22 cellular contexts compared by ENCODE assay signal in genomic region chr12:54046809-54047159, GRCh38. TPM values are rescaled to one million over a fixed set of nuclear protein-coding genes. Genes with fewer than 3 reads are reported as not detected.
DNase-seq lines count a peak whose midpoint lies in the region; ATAC-seq, FAIRE-seq and TF ChIP-seq lines count a peak whose summit lies in the region.
"Had no signal": no experiment of that assay in that cellular context is flagged by ENCODE, and none has a peak within 500 bp of the region (broad histone marks: within the 10 kb centered on the region; RNA-seq: fewer than 3 reads in every experiment).

No MANE protein-coding gene starts in this region.

- H3K23me2 ChIP-seq in H1 (ENCODE audit: low read depth, low read length) = no peaks in the 10 kb centered on the region; the same call in 1 of the 2 replicates

- no peak overlapping the region for H3K14ac ChIP-seq in H1 (ENCODE audit: insufficient read length)

- peak overlapping the region in 2 of 3 donors; percentile 35 to 47 for H3K4me3 ChIP-seq in breast epithelium
- H3K4me3 ChIP-seq in mammary epithelial cell (replicated peaks in 1 of 3; ENCODE audit: insufficient read depth in 1 of 3, low read depth in 2 of 3, low read length in 3 of 3) = no peak overlapping the region
- H3K4me3 ChIP-seq in H1 (ENCODE audit: extremely low read depth in 1 of 4, insufficient read depth in 2 of 4, low read depth in 3 of 4, low read length in 4 of 4) = no peak overlapping the region
- H3K4me3 ChIP-seq in naive thymus-derived CD4-positive, alpha-beta T cell (ENCODE audit: low read length) = no peak overlapping the region
- peak overlapping the region in 3 of 4 donors; percentile 21 to 42 (median 22) for H3K4me3 ChIP-seq in stomach

- ATAC-seq in naive thymus-derived CD4-positive, alpha-beta T cell = no peak
- ATAC-seq: HCT116, left ventricle myocardium superior had no signal

- H3K4ac ChIP-seq in H1 (replicated peaks; ENCODE audit: insufficient read length, low read depth, low read length) = no peak overlapping the region

- H3K27ac ChIP-seq in breast epithelium = peak overlapping the region in 1 of 2 donors; percentile 40
- H3K27ac ChIP-seq in mammary epithelial cell (ENCODE audit: insufficient read depth, low read depth, low read length) = no peak overlapping the region
- H3K27ac ChIP-seq in H1 (ENCODE audit: low read depth, low read length) = no peak overlapping the region
- H3K27ac ChIP-seq in naive thymus-derived CD4-positive, alpha-beta T cell (ENCODE audit: low read depth, low read length) = no peak overlapping the region
- H3K27ac ChIP-seq in stomach = no peak overlapping the region
- H3K27ac ChIP-seq: psoas muscle had no signal

- no peak for TF ChIP-seq CTCF in breast epithelium (IDR thresholded peaks at IDR 0.05)
- TF ChIP-seq CTCF in mammary epithelial cell (conservative IDR thresholded peaks at IDR 0.05 in 1 of 2, IDR thresholded peaks at IDR 0.05 in 1 of 2; ENCODE audit: extremely low read depth in 1 of 2, insufficient read depth in 1 of 2, low read depth in 1 of 2, low read length in 2 of 2) = no peak
- TF ChIP-seq CTCF in H1 (IDR thresholded peaks at IDR 0.05; ENCODE audit: control extremely low read depth in 1 of 3, insufficient read depth in 1 of 3, low read depth in 1 of 3, low read length in 3 of 3) = no peak
- TF ChIP-seq CTCF in stomach (IDR thresholded peaks at IDR 0.05) = no peak

- H3K4me3 Mint-ChIP-seq in naive thymus-derived CD4-positive, alpha-beta T cell = peak overlapping the region; percentile 17 to 77 (median 60)
- H3K4me3 Mint-ChIP-seq: activated CD4-positive, alpha-beta T cell treated with anti-CD3 and anti-CD28 coated beads, Interleukin-2, amount 10 ng/mL, durations not matched to agents 7 days and 5 days had no signal

- POLR2A ChIA-PET in H1 (lab: Charles Lee; ENCODE audit: partially characterized antibody) = no interaction called here
- POLR2A ChIA-PET in naive thymus-derived CD4-positive, alpha-beta T cell (lab: Charles Lee) = no interaction called here

- in situ Hi-C loops in mammary epithelial cell (cut with MboI; ENCODE audit: low sequenced_read_pairs in 2 of 2) = no loop called here

- H3K9me3 ChIP-seq in breast epithelium (no peaks in the 10 kb centered on the region), mammary epithelial cell (replicated peaks; ENCODE audit: insufficient read depth, low read length) (no peaks in the 10 kb centered on the region), H1 (ENCODE audit: insufficient read depth in 2 of 2, low read depth in 1 of 2, low read length in 1 of 2) (no peaks in the 10 kb centered on the region), stomach (no peaks in the 10 kb centered on the region)
- H3K9me3 ChIP-seq in naive thymus-derived CD4-positive, alpha-beta T cell (ENCODE audit: control insufficient read depth in 2 of 3, low read length in 3 of 3) = peaks cover 0 to 3% (median 0%) of the 10 kb centered on the region in 3 experiments
- H3K9me3 ChIP-seq: psoas muscle had no signal

- H4K8ac ChIP-seq in H1 (ENCODE audit: extremely low read depth, insufficient read depth, low read length) = peak overlapping the region; percentile 40; the same call in 1 of the 2 replicates

- H3K79me1 ChIP-seq in H1 (ENCODE audit: low read depth, low read length) = no peaks in the 10 kb centered on the region

- intact Hi-C loops in breast epithelium (cut with DNase I; ENCODE audit: low total_unique reads) = no loop called here
- intact Hi-C loops in mammary epithelial cell (cut with micrococcal nuclease) = no loop called here
- intact Hi-C loops in naive thymus-derived CD4-positive, alpha-beta T cell (cut with micrococcal nuclease) = no loop called here
- intact Hi-C loops in stomach (cut with DNase I; ENCODE audit: low total_unique reads) = no loop called here

- peaks cover 0 to 6% (median 0%) of the 10 kb centered on the region in 5 donors for H3K36me3 Mint-ChIP-seq in naive thymus-derived CD4-positive, alpha-beta T cell
- H3K36me3 Mint-ChIP-seq: CD4-positive, CD25-positive, alpha-beta regulatory T cell had no signal

- H3K9ac ChIP-seq in mammary epithelial cell (ENCODE audit: insufficient read depth, low read length) (no peak overlapping the region), H1 (replicated peaks in 1 of 4; ENCODE audit: extremely low read depth in 1 of 4, low read depth in 3 of 4, low read length in 3 of 4) (no peak overlapping the region)

- H2BK120ac ChIP-seq in H1 (replicated peaks; ENCODE audit: low read depth, low read length) = no peak overlapping the region

- 89% methylated on average over 14 of the region's 27 CpGs for WGBS in mammary epithelial cell (ENCODE audit: low coverage, missing lambda C conversion rate)
- WGBS in H1 (ENCODE audit: extremely low coverage in 1 of 2, insufficient coverage in 1 of 2, insufficient read length in 1 of 2, insufficient replicate concordance in 2 of 2, low coverage in 1 of 2, low lambda C conversion rate in 2 of 2, missing lambda C conversion rate in 1 of 2), 2 experiments = 11% methylated on average over 17 of the region's 27 CpGs; no CpG with 5 or more reads in 1 of the 2 experiments
- WGBS in stomach, 5 donors = 23 to 46% (median 37%) methylated on average over 18 to 27 of the region's 27 CpGs

- H4K20me1 ChIP-seq in mammary epithelial cell (ENCODE audit: insufficient read depth, low read length) (no peaks in the 10 kb centered on the region), H1 (replicated peaks in 1 of 2; ENCODE audit: control insufficient read depth in 1 of 2, insufficient read depth in 2 of 2, low read length in 2 of 2) (peaks cover 16 to 18% of the 10 kb centered on the region in 2 experiments)

- DNase-seq in breast epithelium (ENCODE audit: low spot score in 2 of 2) (no peak), mammary epithelial cell (no peak), H1 (ENCODE audit: low read depth in 1 of 2, low spot score in 2 of 2) (no peak), stomach (no peak), SKM-1 treated with dmso at 0.1 percent for 144 hours (lab: John Stamatoyannopoulos, UW; ENCODE audit: unreplicated experiment) (no peak), SIG-M5 treated with dmso at 0.1 percent for 504 hours (lab: John Stamatoyannopoulos, UW; ENCODE audit: unreplicated experiment) (no peak), SK-N-DZ (ENCODE audit: low spot score) (no peak)
- DNase-seq in naive thymus-derived CD4-positive, alpha-beta T cell = no peak
- DNase-seq: ACHN; activated CD4-positive, alpha-beta T cell treated with anti-CD3 and anti-CD28 coated beads, Interleukin-2, amount 10 ng/mL, durations not matched to agents 7 days and 5 days; amniotic stem cell; CD4-positive, CD25-positive, alpha-beta regulatory T cell; foreskin fibroblast; Kasumi-1; left ventricle myocardium superior; NCI-H1105 treated with DMSO at 0.1 percent for 48 hours; NCI-H82; psoas muscle; stimulated activated CD4-positive, alpha-beta T cell treated with anti-CD3 and anti-CD28 coated beads, Interleukin-15, amount 100 ng/mL, for 24 hours had no signal

- H3K4me1 Mint-ChIP-seq in naive thymus-derived CD4-positive, alpha-beta T cell = peaks cover 18 to 50% (median 39%) of the 10 kb centered on the region in 7 donors

- FAIRE-seq in H1 (lab: Jason Lieb, UNC) = no peak
- FAIRE-seq: GM18507 had no signal

- H3K9me3 Mint-ChIP-seq in naive thymus-derived CD4-positive, alpha-beta T cell = peaks cover 0 to 10% (median 1%) of the 10 kb centered on the region in 11 donors
- H3K9me3 Mint-ChIP-seq: activated CD4-positive, alpha-beta T cell treated with anti-CD3 and anti-CD28 coated beads, Interleukin-2, amount 10 ng/mL, durations not matched to agents 7 days and 5 days had no signal

- H3K27ac Mint-ChIP-seq in naive thymus-derived CD4-positive, alpha-beta T cell = peak overlapping the region in 2 of 9 donors; percentile 38 to 59
- H3K27ac Mint-ChIP-seq: activated CD4-positive, alpha-beta T cell treated with anti-CD3 and anti-CD28 coated beads, Interleukin-2, amount 10 ng/mL, durations not matched to agents 7 days and 5 days; CD4-positive, CD25-positive, alpha-beta regulatory T cell had no signal

- H3K79me2 ChIP-seq in mammary epithelial cell (ENCODE audit: insufficient read depth, low read length) = no peaks in the 10 kb centered on the region
- no peaks in the 10 kb centered on the region for H3K79me2 ChIP-seq in H1 (ENCODE audit: control insufficient read depth in 1 of 2, insufficient read depth in 2 of 2, low read length in 2 of 2)

- no peak overlapping the region for H3K4me2 ChIP-seq in mammary epithelial cell (ENCODE audit: insufficient read depth, low read depth, low read length)
- no peak overlapping the region for H3K4me2 ChIP-seq in H1 (ENCODE audit: insufficient read depth in 1 of 2, low read depth in 2 of 2, low read length in 2 of 2)

- H2BK15ac ChIP-seq in H1 (ENCODE audit: low read length) = peak overlapping the region; percentile 31; the same call in 1 of the 2 replicates

- no peak overlapping the region for H4K5ac ChIP-seq in H1 (ENCODE audit: insufficient read length, low read depth, low read length)

- no peak overlapping the region for H2BK20ac ChIP-seq in H1 (ENCODE audit: low read length)

- no peak overlapping the region for H3K18ac ChIP-seq in H1 (ENCODE audit: extremely low read depth, low read length)

- H3K56ac ChIP-seq in H1 (replicated peaks; ENCODE audit: insufficient read length, low read depth, low read length) = no peak overlapping the region

- TF ChIP-seq EP300 in H1 (IDR thresholded peaks at IDR 0.05; ENCODE audit: borderline replicate concordance in 1 of 2, low read depth in 2 of 2, low read length in 2 of 2) = no peak
- TF ChIP-seq EP300 in stomach (IDR thresholded peaks at IDR 0.05) = no peak

- TF ChIP-seq POLR2A in breast epithelium (IDR thresholded peaks at IDR 0.05) (no peak), H1 (IDR thresholded peaks at IDR 0.05; ENCODE audit: control extremely low read depth in 1 of 2, low read depth in 2 of 2, low read length in 2 of 2) (no peak), stomach (IDR thresholded peaks at IDR 0.05) (no peak)

- BruUV-seq in mammary epithelial cell (replicated peaks; lab: Mats Ljungman, UMichigan) = no TSS peak

- no peak overlapping the region for H2AK5ac ChIP-seq in H1 (ENCODE audit: low read depth, low read length)

- H4K91ac ChIP-seq in H1 (replicated peaks; ENCODE audit: insufficient read length, low read length) = no peak overlapping the region

- peak overlapping the region; percentile 56; the same call in 1 of the 2 replicates for H2BK12ac ChIP-seq in H1 (ENCODE audit: low read depth, low read length)

- no peak overlapping the region for H2BK5ac ChIP-seq in H1 (ENCODE audit: low read depth, low read length)

- H3K27me3 ChIP-seq in breast epithelium (no peaks in the 10 kb centered on the region), mammary epithelial cell (ENCODE audit: insufficient read depth, low read length) (no peaks in the 10 kb centered on the region), H1 (replicated peaks in 1 of 4; ENCODE audit: control insufficient read depth in 3 of 4, extremely low read depth in 1 of 4, insufficient read depth in 3 of 4, low read length in 3 of 4) (peaks cover 96 to 100% (median 99%) of the 10 kb centered on the region in 4 experiments), stomach (peaks cover 0 to 92% (median 29%) of the 10 kb centered on the region in 3 donors)
- H3K27me3 ChIP-seq in naive thymus-derived CD4-positive, alpha-beta T cell (ENCODE audit: control insufficient read depth in 2 of 2, insufficient read depth in 2 of 2, low read length in 2 of 2) = peaks cover 16 to 52% of the 10 kb centered on the region in 2 donors

- H3K4me1 ChIP-seq in breast epithelium (no peaks in the 10 kb centered on the region), mammary epithelial cell (ENCODE audit: insufficient read depth, low read length) (peaks cover 9% of the 10 kb centered on the region), H1 (replicated peaks in 1 of 4; ENCODE audit: control insufficient read depth in 3 of 4, insufficient read depth in 4 of 4, low read length in 3 of 4) (peaks cover 0 to 4% (median 3%) of the 10 kb centered on the region in 4 experiments; a peak in 5 of 7 replicates), stomach (peaks cover 0 to 25% (median 8%) of the 10 kb centered on the region in 4 donors)
- peaks cover 0 to 12% of the 10 kb centered on the region in 2 donors for H3K4me1 ChIP-seq in naive thymus-derived CD4-positive, alpha-beta T cell (ENCODE audit: control insufficient read depth in 2 of 2, insufficient read depth in 2 of 2, low read length in 2 of 2)
- H3K4me1 ChIP-seq: psoas muscle had no signal

- H2AFZ ChIP-seq in mammary epithelial cell (ENCODE audit: low read depth, low read length) = no peak overlapping the region
- no peak overlapping the region for H2AFZ ChIP-seq in H1 (ENCODE audit: low read length)

- dilution Hi-C loops in mammary epithelial cell (cut with HindIII; ENCODE audit: low sequenced_read_pairs) = no loop called here

- TF ChIP-seq RAD21 in H1 (IDR thresholded peaks at IDR 0.05 in 1 of 2, conservative IDR thresholded peaks at IDR 0.05 in 1 of 2; ENCODE audit: low read depth in 2 of 2, low read length in 2 of 2) = no peak

- no peaks in the 10 kb centered on the region for H3K36me3 ChIP-seq in breast epithelium
- H3K36me3 ChIP-seq in mammary epithelial cell (ENCODE audit: insufficient read depth, low read length) = no peaks in the 10 kb centered on the region
- peaks cover 0 to 9% (median 0%) of the 10 kb centered on the region in 4 experiments; a peak in 1 of 8 replicates for H3K36me3 ChIP-seq in H1 (ENCODE audit: control insufficient read depth in 2 of 4, insufficient read depth in 4 of 4, low read length in 3 of 4)
- H3K36me3 ChIP-seq in naive thymus-derived CD4-positive, alpha-beta T cell (ENCODE audit: control insufficient read depth in 2 of 3, insufficient read depth in 3 of 3, low read length in 3 of 3) = no peaks in the 10 kb centered on the region
- no peaks in the 10 kb centered on the region for H3K36me3 ChIP-seq in stomach

- CTCF ChIA-PET in mammary epithelial cell (lab: Charles Lee; ENCODE audit: low non-redundant PET) = no interaction called here
- CTCF ChIA-PET in H1 (lab: Charles Lee; ENCODE audit: partially characterized antibody) = no interaction called here
- CTCF ChIA-PET in naive thymus-derived CD4-positive, alpha-beta T cell (lab: Charles Lee) = no interaction called here

- H3K23ac ChIP-seq in H1 (ENCODE audit: insufficient read length) = no peak overlapping the region

- H3K27me3 Mint-ChIP-seq in naive thymus-derived CD4-positive, alpha-beta T cell = peaks cover 96 to 100% (median 96%) of the 10 kb centered on the region in 5 donors

RNA-seq across cellular contexts. Expression of gene HOXC4, which starts 6.9 kb away (rescaled TPM):
- total RNA-seq in breast epithelium = 1 to 10 TPM; 1.8 to 2.3 (median 1.9) TPM
- 10 to 100 TPM in 1 of 2 donors, under 1 TPM in 1; 0.83 to 11.9 TPM for total RNA-seq in mammary epithelial cell
- polyA plus RNA-seq in mammary epithelial cell = 2.4 TPM
- polyA minus RNA-seq in mammary epithelial cell = 4.0 TPM
- not detected in 2 replicates for total RNA-seq in H1 (2021; fragmentation: NEBNext Ultra II Directional; extraction: Animal tissue kit (Norgen Biotek cat#: 25700))
- polyA plus RNA-seq in H1 (2011; rRNA removed) = not detected in 2 replicates
- polyA plus RNA-seq in H1 (2011; cell fraction: cytosol; rRNA removed) = not detected
- not detected for polyA plus RNA-seq in H1 (2011; cell fraction: nucleus; rRNA removed)
- polyA plus RNA-seq in H1 (2012, experiment 1 of 2) = not detected in 4 replicates
- not detected for polyA plus RNA-seq in H1 (2012, experiment 2 of 2)
- 0.02 TPM for polyA plus RNA-seq in H1 (2013, experiment 1 of 2)
- 0.02 TPM for polyA plus RNA-seq in H1 (2013, experiment 2 of 2)
- polyA minus RNA-seq in H1 (2011; rRNA and poly(A)+ RNA removed) = not detected in 2 replicates
- polyA minus RNA-seq in H1 (2011; cell fraction: cytosol; rRNA and poly(A)+ RNA removed) = not detected
- not detected for polyA minus RNA-seq in H1 (2011; cell fraction: nucleus; rRNA and poly(A)+ RNA removed)
- under 1 TPM in 2 of 5 experiments, not detected in 3; 0.24 to 0.98 TPM for total RNA-seq in naive thymus-derived CD4-positive, alpha-beta T cell
- not detected for polyA plus RNA-seq in naive thymus-derived CD4-positive, alpha-beta T cell
- 1 to 10 TPM in 2 of 5 donors, not detected in 3; 2.6 to 3.5 TPM for total RNA-seq in stomach
- 1 to 10 TPM in 2 of 3 donors, under 1 TPM in 1; 0.92 to 3.7 (median 2.6) TPM for polyA plus RNA-seq in stomach
- polyA plus RNA-seq in SK-N-DZ (2014; cell fraction: cytosol; rRNA removed) = 4.8 and 5.1 TPM in 2 replicates
- polyA plus RNA-seq in SK-N-DZ (2014; cell fraction: nucleus; rRNA removed) = 3.3 and 7.9 TPM in 2 replicates
- total RNA-seq: activated CD4-positive, alpha-beta T cell treated with anti-CD3 and anti-CD28 coated beads, Interleukin-2, amount 10 ng/mL, durations not matched to agents 7 days and 5 days; chondrocyte; left ventricle myocardium superior had no signal

RNA-seq across cellular contexts. Expression of gene HOXC5, which starts 13.9 kb away (rescaled TPM):
- total RNA-seq in breast epithelium = under 1 TPM; 0.73 to 0.98 (median 0.96) TPM
- 1 to 10 TPM in 1 of 2 donors, under 1 TPM in 1; 0.67 to 1.4 TPM for total RNA-seq in mammary epithelial cell
- 0.80 TPM for polyA plus RNA-seq in mammary epithelial cell
- polyA minus RNA-seq in mammary epithelial cell = not detected
- not detected in 2 replicates for total RNA-seq in H1 (2021; fragmentation: NEBNext Ultra II Directional; extraction: Animal tissue kit (Norgen Biotek cat#: 25700))
- polyA plus RNA-seq in H1 (2011; rRNA removed) = not detected in 2 replicates
- not detected for polyA plus RNA-seq in H1 (2011; cell fraction: cytosol; rRNA removed)
- not detected for polyA plus RNA-seq in H1 (2011; cell fraction: nucleus; rRNA removed)
- not detected in 4 replicates for polyA plus RNA-seq in H1 (2012, experiment 1 of 2)
- not detected for polyA plus RNA-seq in H1 (2012, experiment 2 of 2)
- polyA plus RNA-seq in H1 (2013, experiment 1 of 2) = not detected
- not detected for polyA plus RNA-seq in H1 (2013, experiment 2 of 2)
- polyA minus RNA-seq in H1 (2011; rRNA and poly(A)+ RNA removed) = not detected in 2 replicates
- not detected for polyA minus RNA-seq in H1 (2011; cell fraction: cytosol; rRNA and poly(A)+ RNA removed)
- polyA minus RNA-seq in H1 (2011; cell fraction: nucleus; rRNA and poly(A)+ RNA removed) = not detected
- total RNA-seq in naive thymus-derived CD4-positive, alpha-beta T cell = not detected
- not detected for polyA plus RNA-seq in naive thymus-derived CD4-positive, alpha-beta T cell
- not detected for total RNA-seq in stomach
- polyA plus RNA-seq in stomach = 1 to 10 TPM in 1 of 3 donors, under 1 TPM in 1, not detected in 1; 0.25 to 1.3 TPM
- polyA plus RNA-seq in SK-N-DZ (2014; cell fraction: cytosol; rRNA removed) = 1.6 TPM in 1 of 2 replicates, not detected in the other
- 0.09 TPM in 1 of 2 replicates, not detected in the other for polyA plus RNA-seq in SK-N-DZ (2014; cell fraction: nucleus; rRNA removed)
- total RNA-seq: activated CD4-positive, alpha-beta T cell treated with anti-CD3 and anti-CD28 coated beads, Interleukin-2, amount 10 ng/mL, durations not matched to agents 7 days and 5 days; CD4-positive, CD25-positive, alpha-beta regulatory T cell; chondrocyte; left ventricle myocardium superior had no signal
- polyA plus RNA-seq: CD4-positive, CD25-positive, alpha-beta regulatory T cell had no signal

RNA-seq across cellular contexts. Expression of gene HOXC6, which starts 18.5 kb away (rescaled TPM):
- 1 to 10 TPM; 3.3 to 4.1 (median 4.0) TPM for total RNA-seq in breast epithelium
- total RNA-seq in mammary epithelial cell = 10 to 100 TPM in 1 of 2 donors, 1 to 10 TPM in 1; 1.7 to 10.9 TPM
- polyA plus RNA-seq in mammary epithelial cell = 4.2 TPM
- polyA minus RNA-seq in mammary epithelial cell = 0.57 TPM
- total RNA-seq in H1 (2021; fragmentation: NEBNext Ultra II Directional; extraction: Animal tissue kit (Norgen Biotek cat#: 25700)) = not detected in 2 replicates
- polyA plus RNA-seq in H1 (2011; rRNA removed) = not detected in 2 replicates
- polyA plus RNA-seq in H1 (2011; cell fraction: cytosol; rRNA removed) = not detected
- polyA plus RNA-seq in H1 (2011; cell fraction: nucleus; rRNA removed) = not detected
- not detected in 4 replicates for polyA plus RNA-seq in H1 (2012, experiment 1 of 2)
- polyA plus RNA-seq in H1 (2012, experiment 2 of 2) = not detected
- polyA plus RNA-seq in H1 (2013, experiment 1 of 2) = not detected
- not detected for polyA plus RNA-seq in H1 (2013, experiment 2 of 2)
- not detected in 2 replicates for polyA minus RNA-seq in H1 (2011; rRNA and poly(A)+ RNA removed)
- polyA minus RNA-seq in H1 (2011; cell fraction: cytosol; rRNA and poly(A)+ RNA removed) = not detected
- not detected for polyA minus RNA-seq in H1 (2011; cell fraction: nucleus; rRNA and poly(A)+ RNA removed)
- not detected for total RNA-seq in naive thymus-derived CD4-positive, alpha-beta T cell
- polyA plus RNA-seq in naive thymus-derived CD4-positive, alpha-beta T cell = not detected
- 1 to 10 TPM in 1 of 5 donors, not detected in 4; 2.0 TPM for total RNA-seq in stomach
- polyA plus RNA-seq in stomach = 1 to 10 TPM in 1 of 3 donors, under 1 TPM in 1, not detected in 1; 0.46 to 1.0 TPM
- 0.68 and 0.74 TPM in 2 replicates for polyA plus RNA-seq in SK-N-DZ (2014; cell fraction: cytosol; rRNA removed)
- 0.87 TPM in 1 of 2 replicates, not detected in the other for polyA plus RNA-seq in SK-N-DZ (2014; cell fraction: nucleus; rRNA removed)
- total RNA-seq: activated CD4-positive, alpha-beta T cell treated with anti-CD3 and anti-CD28 coated beads, Interleukin-2, amount 10 ng/mL, durations not matched to agents 7 days and 5 days; CD4-positive, CD25-positive, alpha-beta regulatory T cell; chondrocyte had no signal
- polyA plus RNA-seq: CD4-positive, CD25-positive, alpha-beta regulatory T cell had no signal

RNA-seq across cellular contexts. Expression of gene HOXC8, which starts 38.0 kb away (rescaled TPM):
- total RNA-seq in breast epithelium (1 to 10 TPM in 2 of 3 donors, under 1 TPM in 1; 0.73 to 5.4 (median 2.0) TPM), mammary epithelial cell (1 to 10 TPM; 2.3 to 7.9 TPM), stomach (not detected)
- polyA plus RNA-seq in mammary epithelial cell (4.3 TPM), H1 (2011; rRNA removed) (not detected in 2 replicates), stomach (under 1 TPM in 1 of 3 donors, not detected in 2; 0.08 TPM)
- 3.2 TPM for polyA minus RNA-seq in mammary epithelial cell
- total RNA-seq in H1 (2021; fragmentation: NEBNext Ultra II Directional; extraction: Animal tissue kit (Norgen Biotek cat#: 25700)) = not detected in 2 replicates
- polyA plus RNA-seq in H1 (2011; cell fraction: cytosol; rRNA removed) = not detected
- not detected for polyA plus RNA-seq in H1 (2011; cell fraction: nucleus; rRNA removed)
- polyA plus RNA-seq in H1 (2012, experiment 1 of 2) = 0.09 TPM in 1 of 4 replicates, not detected in the others
- polyA plus RNA-seq in H1 (2012, experiment 2 of 2) = not detected
- not detected for polyA plus RNA-seq in H1 (2013, experiment 1 of 2)
- polyA plus RNA-seq in H1 (2013, experiment 2 of 2) = not detected
- not detected in 2 replicates for polyA minus RNA-seq in H1 (2011; rRNA and poly(A)+ RNA removed)
- polyA minus RNA-seq in H1 (2011; cell fraction: cytosol; rRNA and poly(A)+ RNA removed) = not detected
- polyA minus RNA-seq in H1 (2011; cell fraction: nucleus; rRNA and poly(A)+ RNA removed) = not detected
- total RNA-seq in naive thymus-derived CD4-positive, alpha-beta T cell = not detected
- not detected for polyA plus RNA-seq in naive thymus-derived CD4-positive, alpha-beta T cell
- polyA plus RNA-seq in SK-N-DZ (2014; cell fraction: cytosol; rRNA removed) = not detected in 2 replicates
- polyA plus RNA-seq in SK-N-DZ (2014; cell fraction: nucleus; rRNA removed) = not detected in 2 replicates
- total RNA-seq: activated CD4-positive, alpha-beta T cell treated with anti-CD3 and anti-CD28 coated beads, Interleukin-2, amount 10 ng/mL, durations not matched to agents 7 days and 5 days; CD4-positive, CD25-positive, alpha-beta regulatory T cell; chondrocyte; left ventricle myocardium superior had no signal
- polyA plus RNA-seq: CD4-positive, CD25-positive, alpha-beta regulatory T cell had no signal

RNA-seq across cellular contexts. Expression of gene HOXC9, which starts 46.8 kb away (rescaled TPM):
- 10 to 100 TPM in 1 of 3 donors, 1 to 10 TPM in 2; 3.8 to 16.8 (median 4.6) TPM for total RNA-seq in breast epithelium
- 1 to 10 TPM; 3.2 to 9.4 TPM for total RNA-seq in mammary epithelial cell
- polyA plus RNA-seq in mammary epithelial cell = 2.9 TPM
- 4.2 TPM for polyA minus RNA-seq in mammary epithelial cell
- not detected in 2 replicates for total RNA-seq in H1 (2021; fragmentation: NEBNext Ultra II Directional; extraction: Animal tissue kit (Norgen Biotek cat#: 25700))
- polyA plus RNA-seq in H1 (2011; rRNA removed) = not detected in 2 replicates
- not detected for polyA plus RNA-seq in H1 (2011; cell fraction: cytosol; rRNA removed)
- polyA plus RNA-seq in H1 (2011; cell fraction: nucleus; rRNA removed) = not detected
- polyA plus RNA-seq in H1 (2012, experiment 1 of 2) = not detected in 4 replicates
- polyA plus RNA-seq in H1 (2012, experiment 2 of 2) = not detected
- polyA plus RNA-seq in H1 (2013, experiment 1 of 2) = not detected
- polyA plus RNA-seq in H1 (2013, experiment 2 of 2) = not detected
- not detected in 2 replicates for polyA minus RNA-seq in H1 (2011; rRNA and poly(A)+ RNA removed)
- polyA minus RNA-seq in H1 (2011; cell fraction: cytosol; rRNA and poly(A)+ RNA removed) = not detected
- not detected for polyA minus RNA-seq in H1 (2011; cell fraction: nucleus; rRNA and poly(A)+ RNA removed)
- total RNA-seq in naive thymus-derived CD4-positive, alpha-beta T cell = not detected
- not detected for polyA plus RNA-seq in naive thymus-derived CD4-positive, alpha-beta T cell
- not detected for total RNA-seq in stomach
- under 1 TPM in 1 of 3 donors, not detected in 2; 0.08 TPM for polyA plus RNA-seq in stomach
- 1.4 TPM in 1 of 2 replicates, not detected in the other for polyA plus RNA-seq in SK-N-DZ (2014; cell fraction: cytosol; rRNA removed)
- polyA plus RNA-seq in SK-N-DZ (2014; cell fraction: nucleus; rRNA removed) = 0.25 TPM in 1 of 2 replicates, not detected in the other
- total RNA-seq: activated CD4-positive, alpha-beta T cell treated with anti-CD3 and anti-CD28 coated beads, Interleukin-2, amount 10 ng/mL, durations not matched to agents 7 days and 5 days; CD4-positive, CD25-positive, alpha-beta regulatory T cell; chondrocyte; left ventricle myocardium superior had no signal
- polyA plus RNA-seq: CD4-positive, CD25-positive, alpha-beta regulatory T cell had no signal

Comparison
In these comparisons a context has a peak if more than half of its experiments do, and no peak if none do; other contexts are left out.
1. H3K4me3 ChIP-seq: peak in breast epithelium (2 of 3) and stomach (3 of 4); none in mammary epithelial cell (0 of 3), H1 (0 of 4) and naive thymus-derived CD4-positive, alpha-beta T cell (single experiment).